Comparison of ENCODE assay signal across 9 cellular contexts in genomic region chr10:129870926-129871660, GRCh38.
DNase-seq lines count a peak whose midpoint lies in the region; ATAC-seq and TF ChIP-seq lines count a peak whose summit lies in the region.
"Had no signal": no experiment of that assay in that cellular context is flagged by ENCODE, and none has a peak within 500 bp of the region (broad histone marks: within the 10 kb centered on the region; RNA-seq: fewer than 3 reads in every experiment).

No MANE protein-coding gene starts in this region.

- H3K27ac Mint-ChIP-seq in GM23338 (peak overlapping the region; percentile 53; the same call in 1 of the 2 replicates), endodermal cell (no peak overlapping the region)

- no peak overlapping the region for H3K4me3 Mint-ChIP-seq in GM23338
- no peak overlapping the region for H3K4me3 Mint-ChIP-seq in endodermal cell

- no peak for TF ChIP-seq CTCF in GM23338 (conservative IDR thresholded peaks at IDR 0.05; ENCODE audit: low read depth in 2 of 2)
- no peak for TF ChIP-seq CTCF in endodermal cell (conservative IDR thresholded peaks at IDR 0.05)

- WGBS in endodermal cell (ENCODE audit: insufficient coverage in 1 of 2, insufficient read length in 1 of 2), 2 experiments = 66 to 76% methylated on average over 13 to 18 of the region's 18 CpGs

- DNase-seq in GM23338 (ENCODE audit: low spot score) = no peak
- peak; percentile 58 for DNase-seq in NCI-H446 treated with DMSO at 0.1 percent for 48 hours (lab: John Stamatoyannopoulos, UW)
- no peak for DNase-seq in endodermal cell
- DNase-seq in skeletal muscle cell (ENCODE audit: low read depth) = peak; percentile 31
- DNase-seq in GM19240 (ENCODE audit: insufficient read length, low spot score) = no peak
- DNase-seq in activated CD4-positive, alpha-beta T cell treated with anti-CD3 and anti-CD28 coated beads for 48 hours = no peak
- no peak for DNase-seq in activated naive CD4-positive, alpha-beta T cell treated with Interleukin-2 at 50 U/mL for 16 hours
- DNase-seq: activated T-cell treated with anti-CD3 and anti-CD28 coated beads for 4 hours had no signal

- 0 out of 3 replicates have a peak, but pooled peaks have one; percentile 8 for ATAC-seq in GM23338

- H3F3A ChIP-seq in GM23338 (replicated peaks; ENCODE audit: low read depth) = no peaks in the 10 kb centered on the region

- no peaks in the 10 kb centered on the region for H3K27me3 ChIP-seq in GM23338 (ENCODE audit: insufficient read depth)
- H3K27me3 ChIP-seq in endodermal cell (ENCODE audit: control insufficient read depth, insufficient read depth, low read length, poor library complexity, severe bottlenecking) = no peaks in the 10 kb centered on the region

- H3K4me2 ChIP-seq in GM23338 = no peak overlapping the region

- H3K36me3 ChIP-seq in GM23338 (ENCODE audit: insufficient read depth) = no peaks in the 10 kb centered on the region
- H3K36me3 ChIP-seq in endodermal cell (ENCODE audit: control insufficient read depth, insufficient read depth, low read length) = no peaks in the 10 kb centered on the region
- H3K36me3 ChIP-seq: pancreas had no signal

- H2AFZ ChIP-seq in GM23338 = peak overlapping the region; percentile 76

- H3K9me3 ChIP-seq in endodermal cell (ENCODE audit: control insufficient read depth, low read length) = no peaks in the 10 kb centered on the region
- H3K9me3 ChIP-seq: pancreas had no signal

- H3K36me3 Mint-ChIP-seq in GM23338 (ENCODE audit: low read depth) (no peaks in the 10 kb centered on the region; the same call in 2 of the 3 replicates), endodermal cell (ENCODE audit: low read depth) (no peaks in the 10 kb centered on the region)

- H4K20me1 ChIP-seq in GM23338 (replicated peaks; ENCODE audit: insufficient read depth) = no peaks in the 10 kb centered on the region

- H3K27ac ChIP-seq in GM23338 (ENCODE audit: low read depth) (no peak overlapping the region), endodermal cell (ENCODE audit: low read depth, low read length) (peak overlapping the region; percentile 94)
- H3K27ac ChIP-seq: pancreas had no signal

- no peaks in the 10 kb centered on the region for H3K9me2 ChIP-seq in GM23338 (ENCODE audit: insufficient read depth)

- H3K4me3 ChIP-seq in GM23338 = no peak overlapping the region
- no peak overlapping the region for H3K4me3 ChIP-seq in endodermal cell (ENCODE audit: low read length)
- no peak overlapping the region for H3K4me3 ChIP-seq in skeletal muscle cell (ENCODE audit: low read depth, low read length)
- H3K4me3 ChIP-seq: pancreas had no signal

- no peak overlapping the region for H3K9ac ChIP-seq in endodermal cell (ENCODE audit: extremely low read depth, low read length, poor library complexity, severe bottlenecking)

- H3K9me3 Mint-ChIP-seq in GM23338 (no peaks in the 10 kb centered on the region), endodermal cell (no peaks in the 10 kb centered on the region)

- H3K27me3 Mint-ChIP-seq in GM23338 (ENCODE audit: insufficient read depth, low read depth, poor library complexity) = peaks cover 18% of the 10 kb centered on the region
- no peaks in the 10 kb centered on the region for H3K27me3 Mint-ChIP-seq in endodermal cell (ENCODE audit: insufficient read depth)

- H3K4me1 ChIP-seq in GM23338 (ENCODE audit: insufficient read depth) = peaks cover 35% of the 10 kb centered on the region
- peaks cover 6% of the 10 kb centered on the region for H3K4me1 ChIP-seq in endodermal cell (ENCODE audit: control insufficient read depth, insufficient read depth, low read length)
- H3K4me1 ChIP-seq: pancreas had no signal

- no peaks in the 10 kb centered on the region for H3K79me2 ChIP-seq in GM23338 (replicated peaks; ENCODE audit: insufficient read depth)

- H3K4me1 Mint-ChIP-seq in GM23338 = peaks cover 52% of the 10 kb centered on the region
- peaks cover 29% of the 10 kb centered on the region for H3K4me1 Mint-ChIP-seq in endodermal cell

TF ChIP-seq in GM23338, 12 proteins besides CTCF, POLR2A, EP300 and RAD21 (continues in another document):
- no peak for TF ChIP-seq REST (IDR thresholded peaks at IDR 0.05; ENCODE audit: unreplicated experiment)
- TF ChIP-seq POLR2AphosphoS5 (IDR thresholded peaks at IDR 0.05; ENCODE audit: low read depth) = no peak
- TF ChIP-seq ZNF462 (CRISPR knock-in tag; IDR thresholded peaks at IDR 0.05) = no peak
- no peak for TF ChIP-seq CREB1 (CRISPR knock-in tag; IDR thresholded peaks at IDR 0.05; ENCODE audit: low read depth)
- TF ChIP-seq ZNF331 (CRISPR knock-in tag; IDR thresholded peaks at IDR 0.05; ENCODE audit: low read depth) = no peak
- TF ChIP-seq STAT1 (IDR thresholded peaks at IDR 0.05; ENCODE audit: unreplicated experiment) = no peak

Comparison
In these comparisons a context has a peak if more than half of its experiments do, and no peak if none do; other contexts are left out.
1. DNase-seq: peak in NCI-H446 treated with DMSO at 0.1 percent for 48 hours (single experiment) and skeletal muscle cell (single experiment); none in GM23338 (single experiment), endodermal cell (single experiment), GM19240 (single experiment), activated CD4-positive, alpha-beta T cell treated with anti-CD3 and anti-CD28 coated beads for 48 hours (single experiment) and activated naive CD4-positive, alpha-beta T cell treated with Interleukin-2 at 50 U/mL for 16 hours (single experiment).